Comparison of ENCODE assay signal across 21 cellular contexts in the genomic region with DNA sequence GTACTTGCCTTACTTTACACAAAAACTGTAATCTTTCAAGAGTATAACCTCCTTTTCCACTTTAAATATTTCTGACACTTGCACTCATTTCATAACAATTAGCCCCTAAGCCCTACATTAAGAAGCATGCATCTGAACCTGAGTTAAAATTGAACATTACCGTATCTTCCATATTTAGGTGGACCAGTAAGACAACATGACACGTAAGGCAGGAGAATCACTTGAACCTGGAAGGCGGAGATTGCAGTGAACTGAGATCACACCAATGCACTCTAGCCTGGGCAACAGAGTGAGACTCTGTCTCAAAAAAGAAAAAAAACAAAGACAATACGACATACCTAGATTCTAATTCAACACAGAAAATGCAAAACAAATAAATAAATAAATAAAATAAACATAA. TPM values are rescaled to one million over a fixed set of nuclear protein-coding genes. Genes with fewer than 3 reads are reported as not detected.
A peak's percentile ranks its signal among the peaks of the same experiment; 100 is the strongest.
DNase-seq lines count a peak whose midpoint lies in the region; ATAC-seq and TF ChIP-seq lines count a peak whose summit lies in the region.
"Had no signal": no experiment of that assay in that cellular context is flagged by ENCODE, and none has a peak within 500 bp of the region (broad histone marks: within the 10 kb centered on the region; RNA-seq: fewer than 3 reads in every experiment).

No MANE protein-coding gene starts in this region.

- no peak for DNase-seq in stimulated activated naive CD8-positive, alpha-beta T cell treated with anti-CD3 and anti-CD28 coated beads, Interleukin-15, amount 100 ng/mL, for 72 hours
- DNase-seq in SJSA1 (ENCODE audit: low read depth in 1 of 2, low spot score in 2 of 2) (no peak), mesothelial cell of epicardium (ENCODE audit: low spot score in 2 of 2, unreplicated experiment in 2 of 2) (no peak), NCI-H1417 treated with DMSO at 0.1 percent for 48 hours (lab: John Stamatoyannopoulos, UW) (no peak), dorsolateral prefrontal cortex (no peak), NCI-H1436 treated with DMSO at 0.1 percent for 48 hours (lab: John Stamatoyannopoulos, UW) (no peak)
- DNase-seq: activated CD4-positive, alpha-beta T cell treated with anti-CD3 and anti-CD28 coated beads, Interleukin-2, amount 50 U/mL, for 1 hour; activated CD8-positive, alpha-beta memory T cell treated with anti-CD3 and anti-CD28 coated beads, Interleukin-2, amount 50 U/mL, for 4 hours; activated effector memory CD4-positive, alpha-beta T cell treated with Interleukin-2 at 50 U/mL for 16 hours; C1 segment of cervical spinal cord; hypothalamus; left lung; NCI-H1092; NCI-H2029; retina; small intestine; stimulated activated CD8-positive, alpha-beta memory T cell treated with anti-CD3 and anti-CD28 coated beads, Interleukin-4, amount 100 ng/mL, for 48 hours; T-helper 9 cell; transverse colon had no signal

- no peaks in the 10 kb centered on the region for H3K9me3 Mint-ChIP-seq in stimulated activated naive CD8-positive, alpha-beta T cell treated with anti-CD3 and anti-CD28 coated beads, Interleukin-15, Interleukin-2, amounts not matched to agents 100 ng/mL and 50 ng/mL, for 24 hours
- no peaks in the 10 kb centered on the region for H3K9me3 Mint-ChIP-seq in stimulated activated naive CD8-positive, alpha-beta T cell treated with anti-CD3 and anti-CD28 coated beads, Interleukin-15, amount 100 ng/mL, for 72 hours
- H3K9me3 Mint-ChIP-seq in mesothelial cell of epicardium = no peaks in the 10 kb centered on the region

- H3K27me3 ChIP-seq in SJSA1 (replicated peaks) (no peaks in the 10 kb centered on the region), dorsolateral prefrontal cortex (no peaks in the 10 kb centered on the region)
- H3K27me3 ChIP-seq: left lung, transverse colon had no signal

- peaks cover 68% of the 10 kb centered on the region for H3K36me3 Mint-ChIP-seq in stimulated activated naive CD8-positive, alpha-beta T cell treated with anti-CD3 and anti-CD28 coated beads, Interleukin-15, Interleukin-2, amounts not matched to agents 100 ng/mL and 50 ng/mL, for 24 hours (ENCODE audit: low read depth)
- H3K36me3 Mint-ChIP-seq in mesothelial cell of epicardium = peaks cover 16% of the 10 kb centered on the region

- H3K27me3 Mint-ChIP-seq in stimulated activated naive CD8-positive, alpha-beta T cell treated with anti-CD3 and anti-CD28 coated beads, Interleukin-15, Interleukin-2, amounts not matched to agents 100 ng/mL and 50 ng/mL, for 24 hours = no peaks in the 10 kb centered on the region
- no peaks in the 10 kb centered on the region for H3K27me3 Mint-ChIP-seq in stimulated activated naive CD8-positive, alpha-beta T cell treated with anti-CD3 and anti-CD28 coated beads, Interleukin-15, amount 100 ng/mL, for 72 hours
- no peaks in the 10 kb centered on the region for H3K27me3 Mint-ChIP-seq in mesothelial cell of epicardium (ENCODE audit: low read depth)

- H3K27ac ChIP-seq in SJSA1 (peak overlapping the region; percentile 94; the same call in 1 of the 2 replicates), dorsolateral prefrontal cortex (peak overlapping the region in 18 of 59 donors; percentile 1 to 100 (median 26))
- H3K27ac ChIP-seq: left lung had no signal

- peaks cover 38% of the 10 kb centered on the region for H3K4me1 ChIP-seq in SJSA1 (replicated peaks)

- H3K36me3 ChIP-seq in SJSA1 = peaks cover 43% of the 10 kb centered on the region
- H3K36me3 ChIP-seq: transverse colon had no signal

- no peaks in the 10 kb centered on the region for H3K9me3 ChIP-seq in SJSA1 (replicated peaks)
- H3K9me3 ChIP-seq: HAP-1, left lung, transverse colon had no signal

- intact Hi-C loops in dorsolateral prefrontal cortex (cut with DNase I) = no loop called here

- H3K4me1 Mint-ChIP-seq in stimulated activated naive CD8-positive, alpha-beta T cell treated with anti-CD3 and anti-CD28 coated beads, Interleukin-15, Interleukin-2, amounts not matched to agents 100 ng/mL and 50 ng/mL, for 24 hours (ENCODE audit: low read depth) = peaks cover 92% of the 10 kb centered on the region
- H3K4me1 Mint-ChIP-seq in stimulated activated naive CD8-positive, alpha-beta T cell treated with anti-CD3 and anti-CD28 coated beads, Interleukin-15, amount 100 ng/mL, for 72 hours = peaks cover 87% of the 10 kb centered on the region
- peaks cover 30% of the 10 kb centered on the region for H3K4me1 Mint-ChIP-seq in mesothelial cell of epicardium

- H3K4me3 ChIP-seq in SJSA1 (no peak overlapping the region), dorsolateral prefrontal cortex (no peak overlapping the region)
- H3K4me3 ChIP-seq: HAP-1, left lung, transverse colon had no signal

- H3K27ac Mint-ChIP-seq in stimulated activated naive CD8-positive, alpha-beta T cell treated with anti-CD3 and anti-CD28 coated beads, Interleukin-15, Interleukin-2, amounts not matched to agents 100 ng/mL and 50 ng/mL, for 24 hours = peak overlapping the region; percentile 58
- no peak overlapping the region for H3K27ac Mint-ChIP-seq in stimulated activated naive CD8-positive, alpha-beta T cell treated with anti-CD3 and anti-CD28 coated beads, Interleukin-15, amount 100 ng/mL, for 72 hours
- peak overlapping the region; percentile 8 for H3K27ac Mint-ChIP-seq in mesothelial cell of epicardium

- no peak for ATAC-seq in stimulated activated naive CD8-positive, alpha-beta T cell treated with anti-CD3 and anti-CD28 coated beads, Interleukin-15, amount 100 ng/mL, for 72 hours
- ATAC-seq: left lung had no signal

- TF ChIP-seq CTCF in mesothelial cell of epicardium (IDR thresholded peaks at IDR 0.05; ENCODE audit: unreplicated experiment) (no peak), dorsolateral prefrontal cortex (IDR thresholded peaks at IDR 0.05 in 54 of 56, conservative IDR thresholded peaks at IDR 0.05 in 2 of 56; ENCODE audit: low read depth in 1 of 56, partially characterized antibody in 56 of 56) (no peak)

- peak overlapping the region; percentile 35 for H3K4me3 Mint-ChIP-seq in stimulated activated naive CD8-positive, alpha-beta T cell treated with anti-CD3 and anti-CD28 coated beads, Interleukin-15, Interleukin-2, amounts not matched to agents 100 ng/mL and 50 ng/mL, for 24 hours
- no peak overlapping the region for H3K4me3 Mint-ChIP-seq in stimulated activated naive CD8-positive, alpha-beta T cell treated with anti-CD3 and anti-CD28 coated beads, Interleukin-15, amount 100 ng/mL, for 72 hours
- H3K4me3 Mint-ChIP-seq in mesothelial cell of epicardium = no peak overlapping the region

RNA-seq across cellular contexts. Expression of gene PHF12, which starts 7.0 kb away (rescaled TPM):
- 16.7 and 28.5 TPM in 2 replicates for total RNA-seq in SJSA1 (2014; rRNA removed; shearing (Covaris generic))
- total RNA-seq in mesothelial cell of epicardium (60.1 to 69.3 TPM (median 60.3 TPM) in 3 replicates), dorsolateral prefrontal cortex (10 to 100 TPM; 32.6 to 65.4 (median 44.1) TPM)

RNA-seq across cellular contexts. Expression of gene DHRS13, which starts 41.5 kb away (rescaled TPM):
- total RNA-seq in SJSA1 (2014; rRNA removed; shearing (Covaris generic)) = 11.7 and 12.7 TPM in 2 replicates
- total RNA-seq in mesothelial cell of epicardium (10.3 to 12.4 TPM (median 12.1 TPM) in 3 replicates), dorsolateral prefrontal cortex (10 to 100 TPM in 61 of 120 experiments, 1 to 10 TPM in 59; 5.9 to 22.5 (median 10.1) TPM)

RNA-seq across cellular contexts. Expression of gene FLOT2, which starts 46.8 kb away (rescaled TPM):
- 13.4 and 18.3 TPM in 2 replicates for total RNA-seq in SJSA1 (2014; rRNA removed; shearing (Covaris generic))
- total RNA-seq in mesothelial cell of epicardium (74.4 to 85.4 TPM (median 79.4 TPM) in 3 replicates), dorsolateral prefrontal cortex (100 to 1,000 TPM in 84 of 120 experiments, 10 to 100 TPM in 36; 50.7 to 182 (median 108) TPM)

Comparison
In these comparisons a context has a peak if more than half of its experiments do, and no peak if none do; other contexts are left out.
1. H3K27ac Mint-ChIP-seq: peak in stimulated activated naive CD8-positive, alpha-beta T cell treated with anti-CD3 and anti-CD28 coated beads, Interleukin-15, Interleukin-2, amounts not matched to agents 100 ng/mL and 50 ng/mL, for 24 hours (single experiment) and mesothelial cell of epicardium (single experiment); none in stimulated activated naive CD8-positive, alpha-beta T cell treated with anti-CD3 and anti-CD28 coated beads, Interleukin-15, amount 100 ng/mL, for 72 hours (0 of 2).